ENCODE assay signal across 8 cellular contexts in the genomic region with DNA sequence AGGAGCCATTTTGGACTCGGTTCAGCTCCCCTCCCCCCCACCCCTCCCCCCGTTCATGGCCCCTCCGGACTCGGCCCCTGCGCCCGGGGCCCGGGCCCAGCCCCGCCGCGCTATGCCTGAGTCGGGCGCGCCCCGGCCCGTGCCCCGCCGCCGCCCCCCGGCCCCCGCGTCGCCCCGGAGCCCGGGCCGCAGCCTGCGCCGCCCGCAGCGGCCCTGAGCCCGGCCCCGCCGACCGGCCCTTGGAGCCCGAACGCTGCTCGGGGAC. TPM values are rescaled to one million over a fixed set of nuclear protein-coding genes. Genes with fewer than 3 reads are reported as not detected.
DNase-seq lines count a peak whose midpoint lies in the region; ATAC-seq and TF ChIP-seq lines count a peak whose summit lies in the region.

No MANE protein-coding gene starts in this region.

- H3K9me3 ChIP-seq in PC-3 (ENCODE audit: low read length) (no peaks in the 10 kb centered on the region; the same call in 1 of the 2 replicates), esophagus squamous epithelium (no peaks in the 10 kb centered on the region)

- no TSS peak for BruUV-seq in PC-3 (replicated peaks; lab: Mats Ljungman, UMichigan)

- H3K27me3 ChIP-seq in PC-3 (ENCODE audit: low read length) (no peaks in the 10 kb centered on the region), esophagus squamous epithelium (no peaks in the 10 kb centered on the region), rectal smooth muscle tissue (ENCODE audit: control insufficient read depth, insufficient read depth, low read length) (no peaks in the 10 kb centered on the region)

- H3K27ac ChIP-seq in PC-3 (ENCODE audit: low read length) (no peak overlapping the region), esophagus squamous epithelium (peak overlapping the region; percentile 87 to 94 (median 91)), rectal smooth muscle tissue (ENCODE audit: low read depth, low read length) (peak overlapping the region; percentile 63)

- ATAC-seq in GM18909 (IDR thresholded peaks at IDR 0.05; ENCODE audit: poor library complexity, unreplicated experiment) (peak; percentile 21), PC-3 (no peak), GM19452 (IDR thresholded peaks at IDR 0.05; ENCODE audit: unreplicated experiment) (no peak)

- CTCF ChIA-PET in PC-3 (lab: Charles Lee) = interaction anchor here (0.6 kb wide), 1 partner anchor 119 kb away, joined by 3 read pairs; no protein-coding TSS in a partner anchor

- H3K4me1 Mint-ChIP-seq in immature natural killer cell = peaks cover 16 to 20% of the 10 kb centered on the region in 2 donors

- no CpG with 5 or more reads among the region's 36 CpGs for WGBS in esophagus squamous epithelium, 2 donors

- no peak overlapping the region for H3K27ac Mint-ChIP-seq in immature natural killer cell

- peaks cover 25% of the 10 kb centered on the region for H3K79me2 ChIP-seq in PC-3 (ENCODE audit: low read length)

- no peaks in the 10 kb centered on the region for H3F3A ChIP-seq in PC-3 (ENCODE audit: low read length, unreplicated experiment)

- intact Hi-C loops in PC-3 (cut with micrococcal nuclease) = loop anchor here (10.0 kb wide), 2 partner anchors 319 to 449 kb away; partner anchors contain the start of genes ACAA1 and MYD88
- intact Hi-C loops in esophagus squamous epithelium (cut with DNase I) = no loop called here

- H3K4me1 ChIP-seq in PC-3 (ENCODE audit: insufficient read depth, low read length) (peaks cover 21% of the 10 kb centered on the region; the same call in 1 of the 2 replicates), esophagus squamous epithelium (peaks cover 16 to 43% (median 23%) of the 10 kb centered on the region in 3 donors), rectal smooth muscle tissue (ENCODE audit: control insufficient read depth, insufficient read depth, low read length) (peaks cover 8% of the 10 kb centered on the region)

- no peak for TF ChIP-seq CTCF in PC-3 (conservative IDR thresholded peaks at IDR 0.05; ENCODE audit: low read depth, low read length)
- no peak for TF ChIP-seq CTCF in esophagus squamous epithelium (IDR thresholded peaks at IDR 0.05)

- H3K4me2 ChIP-seq in PC-3 (ENCODE audit: low read length) = peak overlapping the region; percentile 100

- H3K4me3 Mint-ChIP-seq in immature natural killer cell = peak overlapping the region in 2 of 5 donors; percentile 92 to 95

- no peaks in the 10 kb centered on the region for H3K9me3 Mint-ChIP-seq in immature natural killer cell

- POLR2A ChIA-PET in PC-3 (lab: Charles Lee; ENCODE audit: unreplicated experiment) = no interaction called here

- H3K4me3 ChIP-seq in PC-3 (ENCODE audit: low read length) (peak overlapping the region; percentile 82; the same call in 1 of the 2 replicates), esophagus squamous epithelium (peak overlapping the region; percentile 59 to 96 (median 80)), rectal smooth muscle tissue (ENCODE audit: low read length) (peak overlapping the region; percentile 93)

- H3K27me3 Mint-ChIP-seq in immature natural killer cell (ENCODE audit: low read depth in 3 of 3) = peaks cover 2 to 10% (median 9%) of the 10 kb centered on the region in 3 donors

- H2AFZ ChIP-seq in PC-3 (ENCODE audit: low read length) = peak overlapping the region; percentile 92; the same call in 1 of the 2 replicates

- TF ChIP-seq POLR2A in esophagus squamous epithelium (IDR thresholded peaks at IDR 0.05) = no peak

- H3K36me3 Mint-ChIP-seq in immature natural killer cell = no peaks in the 10 kb centered on the region

- H3K9ac ChIP-seq in PC-3 (ENCODE audit: low read length) = peak overlapping the region; percentile 81; the same call in 1 of the 2 replicates
- H3K9ac ChIP-seq in rectal smooth muscle tissue (ENCODE audit: low read length) = peak overlapping the region; percentile 45

- no peaks in the 10 kb centered on the region for H3K36me3 ChIP-seq in PC-3 (ENCODE audit: low read depth, low read length)
- H3K36me3 ChIP-seq in esophagus squamous epithelium = no peaks in the 10 kb centered on the region
- H3K36me3 ChIP-seq in rectal smooth muscle tissue (ENCODE audit: control insufficient read depth, insufficient read depth, low read length) = no peaks in the 10 kb centered on the region

- H3K9me2 ChIP-seq in PC-3 (replicated peaks; ENCODE audit: low read length) = no peaks in the 10 kb centered on the region

- H4K20me1 ChIP-seq in PC-3 (ENCODE audit: low read length) = no peaks in the 10 kb centered on the region

- DNase-seq in PC-3 (no peak), esophagus squamous epithelium (lab: John Stamatoyannopoulos, UW) (no peak), NCI-H524 (lab: John Stamatoyannopoulos, UW) (no peak), immature natural killer cell (no peak)
- no peak for DNase-seq in stimulated activated CD4-positive, alpha-beta T cell treated with anti-CD3 and anti-CD28 coated beads, Interleukin-2, amount 100 ng/mL, for 24 hours

RNA-seq across cellular contexts. Expression of gene ACVR2B, which starts 0.2 kb away (rescaled TPM):
- total RNA-seq in PC-3 (2014; rRNA removed) (1.5 and 1.8 TPM in 2 replicates), esophagus squamous epithelium (1 to 10 TPM; 1.1 to 4.0 (median 2.4) TPM)
- polyA plus RNA-seq in immature natural killer cell = under 1 TPM; 0.02 to 0.39 (median 0.04) TPM

RNA-seq across cellular contexts. Expression of gene EXOG, which starts 42.3 kb away (rescaled TPM):
- total RNA-seq in PC-3 (2014; rRNA removed) = 10.0 and 11.3 TPM in 2 replicates
- total RNA-seq in esophagus squamous epithelium = 10 to 100 TPM in 1 of 4 donors, 1 to 10 TPM in 3; 3.3 to 10.3 (median 5.3) TPM
- 10 to 100 TPM in 1 of 3 donors, 1 to 10 TPM in 2; 2.9 to 19.6 (median 6.9) TPM for polyA plus RNA-seq in immature natural killer cell
